ENCODE assay signal across 8 cellular contexts in the genomic region with DNA sequence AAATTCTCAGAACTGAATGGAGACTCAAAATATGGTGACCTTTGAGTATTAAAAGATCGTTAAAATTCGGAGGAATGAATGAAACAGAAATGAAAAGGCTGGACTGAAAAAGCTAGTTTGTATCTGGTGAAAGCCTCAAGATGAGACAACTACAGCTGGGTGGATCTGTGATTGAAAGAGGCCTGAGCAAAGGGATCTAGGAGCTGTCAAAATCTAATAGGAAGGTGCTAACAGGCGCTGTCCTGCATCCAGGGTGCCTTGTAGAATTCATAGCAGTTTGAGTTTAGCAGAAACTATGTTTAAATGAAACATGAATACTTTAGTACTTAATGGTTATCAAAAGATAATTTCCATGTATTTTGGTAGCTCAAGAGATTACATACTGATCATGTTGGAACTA. TPM values are rescaled to one million over a fixed set of nuclear protein-coding genes. Genes with fewer than 3 reads are reported as not detected.
DNase-seq lines count a peak whose midpoint lies in the region; ATAC-seq and TF ChIP-seq lines count a peak whose summit lies in the region.

No MANE protein-coding gene starts in this region.

- no peak for TF ChIP-seq POLR2A in breast epithelium (IDR thresholded peaks at IDR 0.05)

- H3K9ac ChIP-seq in HUES48 (ENCODE audit: low read depth, low read length) (no peak overlapping the region), mucosa of stomach (ENCODE audit: low read length) (peak overlapping the region; percentile 77)

- DNase-seq in A673 (ENCODE audit: low spot score) (no peak), breast epithelium (ENCODE audit: low spot score in 2 of 2) (no peak), iPS-NIHi7 (ENCODE audit: extremely low spot score) (no peak), mucosa of gallbladder (ENCODE audit: low spot score) (no peak), DMS53 treated with DMSO at 0.1 percent for 48 hours (lab: John Stamatoyannopoulos, UW; ENCODE audit: unreplicated experiment) (no peak)

- H3K27ac ChIP-seq in A673 (ENCODE audit: low read depth, low read length, poor library complexity, severe bottlenecking) (peak overlapping the region; percentile 66), HUES48 (ENCODE audit: low read depth, low read length) (no peak overlapping the region), breast epithelium (peak overlapping the region; percentile 99 to 100)

- no peaks in the 10 kb centered on the region for H3K36me3 ChIP-seq in A673 (ENCODE audit: insufficient read depth, low read length, poor library complexity, severe bottlenecking)
- peaks cover 3% of the 10 kb centered on the region; the same call in 1 of the 2 replicates for H3K36me3 ChIP-seq in HUES48 (ENCODE audit: control insufficient read depth, insufficient read depth, low read length)
- H3K36me3 ChIP-seq in breast epithelium: no peaks in the 10 kb centered on the region
- H3K36me3 ChIP-seq in mucosa of stomach (ENCODE audit: control insufficient read depth, insufficient read depth, low read length): no peaks in the 10 kb centered on the region

- intact Hi-C loops in A673 (cut with micrococcal nuclease; ENCODE audit: unreplicated experiment): no loop called here
- intact Hi-C loops in breast epithelium (cut with DNase I; ENCODE audit: low total_unique reads): no loop called here

- H3K4me3 ChIP-seq in A673 (ENCODE audit: low read depth, low read length, poor library complexity, severe bottlenecking) (peak overlapping the region; percentile 100), HUES48 (ENCODE audit: low read depth, low read length) (peak overlapping the region; percentile 95), breast epithelium (peak overlapping the region; percentile 90 to 100 (median 99)), mucosa of stomach (ENCODE audit: low read length) (peak overlapping the region; percentile 6)

- no peak for ATAC-seq in HG02884 (IDR thresholded peaks at IDR 0.05; ENCODE audit: unreplicated experiment)

- TF ChIP-seq CTCF in A673 (conservative IDR thresholded peaks at IDR 0.05; ENCODE audit: low read depth, low read length): no peak
- no peak for TF ChIP-seq CTCF in breast epithelium (IDR thresholded peaks at IDR 0.05)

- H3K9me3 ChIP-seq in A673 (ENCODE audit: low read depth, low read length, poor library complexity, severe bottlenecking): no peaks in the 10 kb centered on the region
- no peaks in the 10 kb centered on the region for H3K9me3 ChIP-seq in HUES48 (ENCODE audit: control insufficient read depth, insufficient read depth, low read length)
- no peaks in the 10 kb centered on the region for H3K9me3 ChIP-seq in breast epithelium
- no peaks in the 10 kb centered on the region for H3K9me3 ChIP-seq in mucosa of stomach (ENCODE audit: control insufficient read depth, low read length)

- POLR2A ChIA-PET in A673 (lab: Charles Lee; ENCODE audit: low non-redundant PET): no interaction called here

- H3K27me3 ChIP-seq in A673 (replicated peaks; ENCODE audit: insufficient read depth, low read depth, low read length, poor library complexity): no peaks in the 10 kb centered on the region
- no peaks in the 10 kb centered on the region for H3K27me3 ChIP-seq in HUES48 (ENCODE audit: control insufficient read depth, insufficient read depth, low read length)
- H3K27me3 ChIP-seq in breast epithelium: no peaks in the 10 kb centered on the region
- no peaks in the 10 kb centered on the region for H3K27me3 ChIP-seq in mucosa of stomach (ENCODE audit: control insufficient read depth, insufficient read depth, low read length)

- CTCF ChIA-PET in A673 (lab: Charles Lee): interaction anchor here (0.8 kb wide), 1 partner anchor 48 kb away, joined by 3 read pairs; no protein-coding TSS in a partner anchor

- peaks cover 30% of the 10 kb centered on the region for H3K4me1 ChIP-seq in A673 (ENCODE audit: insufficient read depth, low read length, poor library complexity, severe bottlenecking)
- peaks cover 17% of the 10 kb centered on the region for H3K4me1 ChIP-seq in HUES48 (ENCODE audit: control insufficient read depth, insufficient read depth, low read length)
- peaks cover 3 to 13% of the 10 kb centered on the region in 2 donors for H3K4me1 ChIP-seq in breast epithelium
- peaks cover 27% of the 10 kb centered on the region for H3K4me1 ChIP-seq in mucosa of stomach (ENCODE audit: control insufficient read depth, insufficient read depth, low read length)

- no TSS peak for BruUV-seq in A673 (replicated peaks; lab: Mats Ljungman, UMichigan)

RNA-seq across cellular contexts. Expression of a gene that starts 2.3 kb away (rescaled TPM):
- total RNA-seq in A673 (2021): 89.3 and 97.0 TPM in 2 replicates
- 10 to 100 TPM; 46.2 to 61.2 (median 50.6) TPM for total RNA-seq in breast epithelium
- 63.8 TPM for total RNA-seq in mucosa of gallbladder

Comparison
In these comparisons a context has a peak if more than half of its experiments do, and no peak if none do; other contexts are left out.
1. H3K4me3 ChIP-seq: peak in every context shown above with its lines; median percentile 100 in A673; 99 in breast epithelium; 95 in HUES48; 6 in mucosa of stomach.